In genomic region chr12:68067762-68068376, GRCh38 we compare ENCODE assay signal across 15 cellular contexts.
DNase-seq lines count a peak whose midpoint lies in the region; ATAC-seq and TF ChIP-seq lines count a peak whose summit lies in the region.
"Had no signal": no experiment of that assay in that cellular context is flagged by ENCODE, and none has a peak within 500 bp of the region (broad histone marks: within the 10 kb centered on the region; RNA-seq: fewer than 3 reads in every experiment).

No MANE protein-coding gene starts in this region.

- H3K4me3 Mint-ChIP-seq in HFFc6 (no peak overlapping the region), WTC11 (no peak overlapping the region)

- POLR2A ChIA-PET in WTC11 (lab: Charles Lee) = no interaction called here

- ATAC-seq in WTC11 (peak; percentile 80), HG02763 (IDR thresholded peaks at IDR 0.05; ENCODE audit: unreplicated experiment) (no peak)

- H3K36me3 Mint-ChIP-seq in HFFc6 (ENCODE audit: low read depth) (no peaks in the 10 kb centered on the region), WTC11 (peaks cover 12% of the 10 kb centered on the region)

- CTCF ChIA-PET in WTC11 (lab: Charles Lee) = interaction anchor here (0.6 to 2.0 kb wide), 4 partner anchors 13 to 91 kb away, joined by 3 to 12 read pairs (median 4); no protein-coding TSS in a partner anchor

- H3K4me1 Mint-ChIP-seq in HFFc6 (ENCODE audit: low read depth) (no peaks in the 10 kb centered on the region), WTC11 (no peaks in the 10 kb centered on the region)

- H3K27me3 Mint-ChIP-seq in HFFc6 (ENCODE audit: insufficient read depth) = peaks cover 1% of the 10 kb centered on the region; the same call in 1 of the 2 replicates
- peaks cover 19% of the 10 kb centered on the region for H3K27me3 Mint-ChIP-seq in WTC11 (ENCODE audit: low read depth)
- H3K27me3 Mint-ChIP-seq: naive B cell had no signal

- DNase-seq in DMS 273 (lab: John Stamatoyannopoulos, UW; ENCODE audit: unreplicated experiment) = peak; percentile 19
- DNase-seq in DMS 273 treated with DMSO at 0.1 percent for 48 hours (lab: John Stamatoyannopoulos, UW) = no peak
- DNase-seq in HFFc6 = no peak
- no peak for DNase-seq in WTC11 (ENCODE audit: low spot score)
- DNase-seq in kidney tubule cell (ENCODE audit: low spot score) = peak; percentile 4
- DNase-seq in NCI-H524 treated with DMSO at 0.1 percent for 48 hours (lab: John Stamatoyannopoulos, UW) = no peak
- DNase-seq in epidermal melanocyte (ENCODE audit: insufficient read length, low spot score) = no peak
- DNase-seq: 8988T; activated CD8-positive, alpha-beta memory T cell treated with anti-CD3 and anti-CD28 coated beads, Interleukin-2, amount 50 U/mL, for 4 hours; central memory CD4-positive, alpha-beta T cell; naive B cell; NCI-H2107; stimulated activated CD4-positive, alpha-beta T cell treated with anti-CD3 and anti-CD28 coated beads, Interleukin-2, amount 100 ng/mL, for 48 hours; tibial artery had no signal

- TF ChIP-seq CTCF in HFFc6 (IDR thresholded peaks at IDR 0.05) = peak; percentile 65
- peak; percentile 57; the same call in 1 of the 2 replicates for TF ChIP-seq CTCF in WTC11 (IDR thresholded peaks at IDR 0.05)

- H3K27ac Mint-ChIP-seq in HFFc6 (no peak overlapping the region), WTC11 (no peak overlapping the region)

- H3K9me3 Mint-ChIP-seq in HFFc6 = no peaks in the 10 kb centered on the region
- H3K9me3 Mint-ChIP-seq in WTC11 = peaks cover 41% of the 10 kb centered on the region

TF ChIP-seq in WTC11, 78 proteins besides CTCF, POLR2A, EP300 and RAD21 (continues in another document):
- TF ChIP-seq CBFB (CRISPR knock-in tag; IDR thresholded peaks at IDR 0.05; ENCODE audit: low read depth) (no peak), ZNF423 (CRISPR knock-in tag; IDR thresholded peaks at IDR 0.05) (no peak), CREM (CRISPR knock-in tag; IDR thresholded peaks at IDR 0.05) (no peak), ZNF138 (CRISPR knock-in tag; conservative IDR thresholded peaks at IDR 0.05) (no peak), PRRX2 (CRISPR knock-in tag; IDR thresholded peaks at IDR 0.05) (no peak), STAT6 (CRISPR knock-in tag; conservative IDR thresholded peaks at IDR 0.05; ENCODE audit: low read depth) (no peak), IRF2 (CRISPR knock-in tag; IDR thresholded peaks at IDR 0.05; ENCODE audit: borderline replicate concordance, low read depth) (no peak), PRDM15 (CRISPR knock-in tag; IDR thresholded peaks at IDR 0.05) (no peak), OVOL2 (CRISPR knock-in tag; IDR thresholded peaks at IDR 0.05; ENCODE audit: borderline replicate concordance) (no peak), PREB (CRISPR knock-in tag; IDR thresholded peaks at IDR 0.05; ENCODE audit: borderline replicate concordance) (no peak), NR3C1 (CRISPR knock-in tag; conservative IDR thresholded peaks at IDR 0.05; ENCODE audit: low read depth) (no peak), FOXJ3 (CRISPR knock-in tag; IDR thresholded peaks at IDR 0.05; ENCODE audit: borderline replicate concordance) (no peak), ZNF671 (CRISPR knock-in tag; IDR thresholded peaks at IDR 0.05) (no peak), USF1 (CRISPR knock-in tag; IDR thresholded peaks at IDR 0.05) (no peak), CREB1 (CRISPR knock-in tag; IDR thresholded peaks at IDR 0.05) (no peak)
- TF ChIP-seq, protein P1, sequence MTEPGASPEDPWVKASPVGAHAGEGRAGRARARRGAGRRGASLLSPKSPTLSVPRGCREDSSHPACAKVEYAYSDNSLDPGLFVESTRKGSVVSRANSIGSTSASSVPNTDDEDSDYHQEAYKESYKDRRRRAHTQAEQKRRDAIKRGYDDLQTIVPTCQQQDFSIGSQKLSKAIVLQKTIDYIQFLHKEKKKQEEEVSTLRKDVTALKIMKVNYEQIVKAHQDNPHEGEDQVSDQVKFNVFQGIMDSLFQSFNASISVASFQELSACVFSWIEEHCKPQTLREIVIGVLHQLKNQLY (CRISPR knock-in tag; IDR thresholded peaks at IDR 0.05) = no peak
- TF ChIP-seq, protein P2, sequence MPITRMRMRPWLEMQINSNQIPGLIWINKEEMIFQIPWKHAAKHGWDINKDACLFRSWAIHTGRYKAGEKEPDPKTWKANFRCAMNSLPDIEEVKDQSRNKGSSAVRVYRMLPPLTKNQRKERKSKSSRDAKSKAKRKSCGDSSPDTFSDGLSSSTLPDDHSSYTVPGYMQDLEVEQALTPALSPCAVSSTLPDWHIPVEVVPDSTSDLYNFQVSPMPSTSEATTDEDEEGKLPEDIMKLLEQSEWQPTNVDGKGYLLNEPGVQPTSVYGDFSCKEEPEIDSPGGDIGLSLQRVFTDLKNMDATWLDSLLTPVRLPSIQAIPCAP (CRISPR knock-in tag; IDR thresholded peaks at IDR 0.05) = no peak
- TF ChIP-seq, protein P3, sequence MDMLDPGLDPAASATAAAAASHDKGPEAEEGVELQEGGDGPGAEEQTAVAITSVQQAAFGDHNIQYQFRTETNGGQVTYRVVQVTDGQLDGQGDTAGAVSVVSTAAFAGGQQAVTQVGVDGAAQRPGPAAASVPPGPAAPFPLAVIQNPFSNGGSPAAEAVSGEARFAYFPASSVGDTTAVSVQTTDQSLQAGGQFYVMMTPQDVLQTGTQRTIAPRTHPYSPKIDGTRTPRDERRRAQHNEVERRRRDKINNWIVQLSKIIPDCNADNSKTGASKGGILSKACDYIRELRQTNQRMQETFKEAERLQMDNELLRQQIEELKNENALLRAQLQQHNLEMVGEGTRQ (CRISPR knock-in tag; IDR thresholded peaks at IDR 0.05) = no peak

Comparison
In these comparisons a context has a peak if more than half of its experiments do, and no peak if none do; other contexts are left out.
1. DNase-seq: peak in DMS 273 (single experiment) and kidney tubule cell (single experiment); none in DMS 273 treated with DMSO at 0.1 percent for 48 hours (single experiment), HFFc6 (single experiment), WTC11 (single experiment), NCI-H524 treated with DMSO at 0.1 percent for 48 hours (single experiment) and epidermal melanocyte (single experiment).